Comparison of ENCODE assay signal across 14 cellular contexts in genomic region chr3:23819599-23820360, GRCh38. TPM values are rescaled to one million over a fixed set of nuclear protein-coding genes. Genes with fewer than 3 reads are reported as not detected.
DNase-seq lines count a peak whose midpoint lies in the region; ATAC-seq and TF ChIP-seq lines count a peak whose summit lies in the region.
"Had no signal": no experiment of that assay in that cellular context is flagged by ENCODE, and none has a peak within 500 bp of the region (broad histone marks: within the 10 kb centered on the region; RNA-seq: fewer than 3 reads in every experiment).

No MANE protein-coding gene starts in this region.

- peaks cover 23% of the 10 kb centered on the region for H3K36me3 Mint-ChIP-seq in activated T-helper 2 cell treated with anti-CD3 and anti-CD28 coated beads, Interferon-gamma antibody, Interleukin-2, Interleukin-4, amounts not matched to agents 10 μg/mL and 5 μg/mL and 100 μg/mL, durations not matched to agents 14 hours and 24 hours and 36 hours (ENCODE audit: low read depth)
- peaks cover 7 to 22% (median 20%) of the 10 kb centered on the region in 3 experiments; a peak in 6 of 7 replicates for H3K36me3 Mint-ChIP-seq in H9 (ENCODE audit: insufficient read depth in 1 of 3, low read depth in 3 of 3)

- H3K4me1 ChIP-seq in A673 (ENCODE audit: insufficient read depth, low read length, poor library complexity, severe bottlenecking) (peaks cover 12% of the 10 kb centered on the region), H9 (ENCODE audit: insufficient read depth, low read length) (peaks cover 3% of the 10 kb centered on the region; the same call in 1 of the 2 replicates)

- no peak overlapping the region for H3K27ac ChIP-seq in A673 (ENCODE audit: low read depth, low read length, poor library complexity, severe bottlenecking)
- H3K27ac ChIP-seq in cingulate gyrus (ENCODE audit: low read depth, low read length) = peak overlapping the region; percentile 84
- H3K27ac ChIP-seq in H9 (ENCODE audit: insufficient read length, low read depth, low read length) = no peak overlapping the region
- H3K27ac ChIP-seq: brain microvascular endothelial cell, ovary had no signal

- no peak overlapping the region for H3K4me2 ChIP-seq in H9 (ENCODE audit: insufficient read depth, insufficient read length, low read length)

- H3K23ac ChIP-seq in H9 (ENCODE audit: insufficient read length, low read depth, low read length) = no peak overlapping the region

- H4K20me1 ChIP-seq in H9 (ENCODE audit: control insufficient read depth, insufficient read depth, insufficient read length) = no peaks in the 10 kb centered on the region

- intact Hi-C loops in A673 (cut with micrococcal nuclease; ENCODE audit: unreplicated experiment) = no loop called here
- intact Hi-C loops in activated T-helper 2 cell treated with anti-CD3 and anti-CD28 coated beads, Interferon-gamma antibody, Interleukin-2, Interleukin-4, amounts not matched to agents 10 μg/mL and 5 μg/mL and 100 μg/mL, durations not matched to agents 14 hours and 24 hours and 36 hours (cut with micrococcal nuclease) = no loop called here

- H2AK5ac ChIP-seq in H9 (ENCODE audit: insufficient read length, low read length) = no peak overlapping the region

- no peak overlapping the region for H3K4me3 Mint-ChIP-seq in activated T-helper 2 cell treated with anti-CD3 and anti-CD28 coated beads, Interferon-gamma antibody, Interleukin-2, Interleukin-4, amounts not matched to agents 10 μg/mL and 5 μg/mL and 100 μg/mL, durations not matched to agents 14 hours and 24 hours and 36 hours (ENCODE audit: low read depth)
- no peak overlapping the region for H3K4me3 Mint-ChIP-seq in H9
- H3K4me3 Mint-ChIP-seq: activated CD8-positive, alpha-beta memory T cell treated with anti-CD3 and anti-CD28 coated beads, Interleukin-2, amount 10 ng/mL, durations not matched to agents 7 days and 5 days; B cell had no signal

- H2BK120ac ChIP-seq in H9 (ENCODE audit: low read depth, low read length, poor library complexity, severe bottlenecking) = no peak overlapping the region

- H2BK20ac ChIP-seq in H9 (ENCODE audit: low read depth, low read length, poor library complexity, severe bottlenecking) = no peak overlapping the region

- no peak overlapping the region for H3T11ph ChIP-seq in H9 (ENCODE audit: low read length)

- H3K27me3 ChIP-seq in A673 (replicated peaks; ENCODE audit: insufficient read depth, low read depth, low read length, poor library complexity) (no peaks in the 10 kb centered on the region), H9 (ENCODE audit: insufficient read depth, low read length) (no peaks in the 10 kb centered on the region)
- H3K27me3 ChIP-seq: brain microvascular endothelial cell, ovary had no signal

- DNase-seq in A673 (ENCODE audit: low spot score) (peak; percentile 21), DMS114 treated with DMSO at 0.1 percent for 48 hours (lab: John Stamatoyannopoulos, UW; ENCODE audit: unreplicated experiment) (no peak), KG1 (lab: John Stamatoyannopoulos, UW) (no peak), H9 (no peak)
- DNase-seq in activated T-helper 2 cell treated with anti-CD3 and anti-CD28 coated beads, Interferon-gamma antibody, Interleukin-2, Interleukin-4, amounts not matched to agents 10 μg/mL and 5 μg/mL and 100 μg/mL, durations not matched to agents 14 hours and 24 hours and 36 hours (ENCODE audit: low spot score) = no peak
- DNase-seq: activated CD8-positive, alpha-beta memory T cell treated with anti-CD3 and anti-CD28 coated beads, Interleukin-2, amount 10 ng/mL, durations not matched to agents 7 days and 5 days; brain microvascular endothelial cell; ovary; T-helper 1 cell had no signal

- no peak overlapping the region for H2BK12ac ChIP-seq in H9 (ENCODE audit: insufficient read length, low read depth, low read length)

- H3K9ac ChIP-seq in H9 (ENCODE audit: extremely low read depth, insufficient read length, low read length) = no peak overlapping the region

- POLR2A ChIA-PET in A673 (lab: Charles Lee; ENCODE audit: low non-redundant PET) = no interaction called here

- no peak overlapping the region for H3K4ac ChIP-seq in H9 (ENCODE audit: low read depth, low read length)

- H3K36me3 ChIP-seq in A673 (ENCODE audit: insufficient read depth, low read length, poor library complexity, severe bottlenecking) = no peaks in the 10 kb centered on the region
- H3K36me3 ChIP-seq: brain microvascular endothelial cell, ovary had no signal

- no peak overlapping the region for H3K4me3 ChIP-seq in A673 (ENCODE audit: low read depth, low read length, poor library complexity, severe bottlenecking)
- H3K4me3 ChIP-seq: ovary had no signal

- H4K91ac ChIP-seq in H9 (ENCODE audit: insufficient read length, low read depth, low read length) = no peak overlapping the region

- no CpG with 5 or more reads among the region's 5 CpGs for WGBS in H9 (ENCODE audit: extremely low coverage, insufficient read length, low lambda C conversion rate)

- no peak overlapping the region for H3K18ac ChIP-seq in H9 (ENCODE audit: insufficient read length, low read depth, low read length)

- no peaks in the 10 kb centered on the region for H3K27me3 Mint-ChIP-seq in activated T-helper 2 cell treated with anti-CD3 and anti-CD28 coated beads, Interferon-gamma antibody, Interleukin-2, Interleukin-4, amounts not matched to agents 10 μg/mL and 5 μg/mL and 100 μg/mL, durations not matched to agents 14 hours and 24 hours and 36 hours (ENCODE audit: low read depth)
- no peaks in the 10 kb centered on the region for H3K27me3 Mint-ChIP-seq in H9 (ENCODE audit: low read depth)
- H3K27me3 Mint-ChIP-seq: activated CD8-positive, alpha-beta memory T cell treated with anti-CD3 and anti-CD28 coated beads, Interleukin-2, amount 10 ng/mL, durations not matched to agents 7 days and 5 days; B cell had no signal

- ATAC-seq in GM19025 (IDR thresholded peaks at IDR 0.05; ENCODE audit: low read depth, unreplicated experiment) = peak; percentile 56
- peak; percentile 49 for ATAC-seq in HG03064 (IDR thresholded peaks at IDR 0.05; ENCODE audit: low read depth, unreplicated experiment)
- ATAC-seq: activated CD8-positive, alpha-beta memory T cell treated with anti-CD3 and anti-CD28 coated beads, Interleukin-2, amount 10 ng/mL, durations not matched to agents 7 days and 5 days; esophagus mucosa had no signal

- H3K79me2 ChIP-seq in H9 (ENCODE audit: insufficient read depth, low read length) = peaks cover 26% of the 10 kb centered on the region

- no TSS peak for BruUV-seq in A673 (replicated peaks; lab: Mats Ljungman, UMichigan)

- CTCF ChIA-PET in A673 (lab: Charles Lee) = no interaction called here

- TF ChIP-seq CTCF in A673 (conservative IDR thresholded peaks at IDR 0.05; ENCODE audit: low read depth, low read length) (no peak), H9 (conservative IDR thresholded peaks at IDR 0.05) (no peak)

- H3K9me3 Mint-ChIP-seq in activated T-helper 2 cell treated with anti-CD3 and anti-CD28 coated beads, Interferon-gamma antibody, Interleukin-2, Interleukin-4, amounts not matched to agents 10 μg/mL and 5 μg/mL and 100 μg/mL, durations not matched to agents 14 hours and 24 hours and 36 hours = no peaks in the 10 kb centered on the region
- H3K9me3 Mint-ChIP-seq in H9 = no peaks in the 10 kb centered on the region

- no peak overlapping the region for H3K27ac Mint-ChIP-seq in activated T-helper 2 cell treated with anti-CD3 and anti-CD28 coated beads, Interferon-gamma antibody, Interleukin-2, Interleukin-4, amounts not matched to agents 10 μg/mL and 5 μg/mL and 100 μg/mL, durations not matched to agents 14 hours and 24 hours and 36 hours
- H3K27ac Mint-ChIP-seq in H9 = peak overlapping the region in 1 of 3 experiments; percentile 30; a peak in 1 of 7 replicates
- H3K27ac Mint-ChIP-seq: activated CD8-positive, alpha-beta memory T cell treated with anti-CD3 and anti-CD28 coated beads, Interleukin-2, amount 10 ng/mL, durations not matched to agents 7 days and 5 days; B cell had no signal

- no peak overlapping the region for H2BK15ac ChIP-seq in H9 (ENCODE audit: low read depth, low read length)

- no peak overlapping the region for H2BK5ac ChIP-seq in H9 (ENCODE audit: insufficient read length, low read length)

- no peaks in the 10 kb centered on the region for H3K9me3 ChIP-seq in A673 (ENCODE audit: low read depth, low read length, poor library complexity, severe bottlenecking)
- no peaks in the 10 kb centered on the region for H3K9me3 ChIP-seq in H9 (ENCODE audit: control insufficient read depth, low read depth, low read length)
- H3K9me3 ChIP-seq: ovary had no signal

- H3K23me2 ChIP-seq in H9 (ENCODE audit: insufficient read length, low read depth, low read length, poor library complexity, severe bottlenecking) = no peaks in the 10 kb centered on the region

- no peaks in the 10 kb centered on the region for H3K79me1 ChIP-seq in H9 (ENCODE audit: insufficient read depth, low read depth, low read length, poor library complexity, severe bottlenecking)

- no peak overlapping the region for H4K5ac ChIP-seq in H9 (ENCODE audit: insufficient read length, low read depth, low read length)

- no peak overlapping the region for H3K56ac ChIP-seq in H9 (ENCODE audit: insufficient read length, low read depth, low read length)

- H3K4me1 Mint-ChIP-seq in activated T-helper 2 cell treated with anti-CD3 and anti-CD28 coated beads, Interferon-gamma antibody, Interleukin-2, Interleukin-4, amounts not matched to agents 10 μg/mL and 5 μg/mL and 100 μg/mL, durations not matched to agents 14 hours and 24 hours and 36 hours (ENCODE audit: low read depth) = peaks cover 21% of the 10 kb centered on the region
- peaks cover 60 to 64% of the 10 kb centered on the region in 2 experiments for H3K4me1 Mint-ChIP-seq in H9

- no peak overlapping the region for H2AFZ ChIP-seq in H9 (ENCODE audit: low read length)

- no peak overlapping the region for H4K8ac ChIP-seq in H9 (replicated peaks; ENCODE audit: insufficient read length, low read depth, low read length)

- no peak overlapping the region for H3K14ac ChIP-seq in H9 (ENCODE audit: insufficient read depth, low read length)

RNA-seq across cellular contexts. Expression of gene UBE2E1, which starts 14.0 kb away (rescaled TPM):
- total RNA-seq in A673 (2021) = 144 and 152 TPM in 2 replicates
- total RNA-seq in activated T-helper 2 cell treated with anti-CD3 and anti-CD28 coated beads, Interferon-gamma antibody, Interleukin-2, Interleukin-4, amounts not matched to agents 10 μg/mL and 5 μg/mL and 100 μg/mL, durations not matched to agents 14 hours and 24 hours and 36 hours = 63.9 and 70.2 TPM in 2 replicates
- 130 and 142 TPM in 2 replicates for total RNA-seq in H9 (2021)
